ENCODE assay signal across 18 cellular contexts in the genomic region with DNA sequence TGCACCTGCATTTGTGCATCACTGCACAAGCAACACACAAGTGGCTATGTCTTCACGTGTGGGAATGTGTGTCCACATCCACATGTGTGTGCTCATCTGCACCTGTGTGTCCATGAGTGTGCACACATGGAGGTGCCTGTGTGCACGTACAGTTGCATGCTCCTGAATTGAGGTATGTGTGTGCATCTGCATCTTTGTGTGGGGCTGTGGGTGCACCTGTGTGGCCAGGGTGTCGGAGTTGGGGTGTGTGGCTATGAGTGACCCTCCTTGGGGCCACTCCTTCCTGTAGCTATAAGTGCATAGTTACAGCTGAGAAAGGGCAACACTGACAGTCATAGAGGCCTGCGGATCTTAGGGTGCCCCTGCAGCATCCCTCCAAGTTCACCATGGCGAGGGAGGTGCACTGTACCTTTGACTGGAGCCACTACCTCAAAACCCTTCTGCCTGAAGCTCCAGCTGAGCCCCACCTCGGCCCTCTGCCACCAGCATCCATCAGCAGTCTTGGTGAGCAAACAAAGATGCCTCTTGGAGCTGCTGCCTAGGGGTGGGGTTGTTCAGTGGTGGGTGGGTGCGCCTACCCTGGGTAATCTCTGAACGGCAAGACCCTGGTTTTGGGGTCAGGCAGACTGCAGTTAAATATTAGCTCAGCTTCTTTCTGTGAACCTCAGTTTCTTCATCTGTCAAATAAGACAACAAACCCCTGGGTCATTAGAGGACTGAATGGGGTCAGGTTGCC. TPM values are rescaled to one million over a fixed set of nuclear protein-coding genes. Genes with fewer than 3 reads are reported as not detected.
DNase-seq lines count a peak whose midpoint lies in the region; ATAC-seq and TF ChIP-seq lines count a peak whose summit lies in the region.
"Had no signal": no experiment of that assay in that cellular context is flagged by ENCODE, and none has a peak within 500 bp of the region (broad histone marks: within the 10 kb centered on the region; RNA-seq: fewer than 3 reads in every experiment).

No MANE protein-coding gene starts in this region.

- H2BK15ac ChIP-seq in IMR-90 (ENCODE audit: low read depth, low read length), result no peak overlapping the region

- H3K9me1 ChIP-seq in IMR-90 (ENCODE audit: insufficient read depth, low read length), result no peaks in the 10 kb centered on the region; the same call in 1 of the 2 replicates

- TF ChIP-seq CTCF in IMR-90 (conservative IDR thresholded peaks at IDR 0.05; ENCODE audit: low read depth, low read length) (no peak), prostate gland (IDR thresholded peaks at IDR 0.05) (no peak)

- peak overlapping the region; percentile 37 for H2AK9ac ChIP-seq in IMR-90 (replicated peaks; ENCODE audit: low read depth, low read length, poor library complexity)

- no peak overlapping the region for H4K8ac ChIP-seq in IMR-90 (ENCODE audit: low read depth in 2 of 2, low read length in 2 of 2)

- POLR2A ChIA-PET in IMR-90 (lab: Charles Lee; ENCODE audit: unreplicated experiment), result no interaction called here

- no peak overlapping the region for H4K91ac ChIP-seq in IMR-90 (ENCODE audit: insufficient read depth, low read depth, low read length)

- H2BK5ac ChIP-seq in IMR-90 (ENCODE audit: low read depth, low read length, poor library complexity, severe bottlenecking), result no peak overlapping the region

- H2AK5ac ChIP-seq in IMR-90 (ENCODE audit: low read depth, low read length), result no peak overlapping the region

- H3K9me3 ChIP-seq in IMR-90 (ENCODE audit: control insufficient read depth, insufficient read depth, low read length) (no peaks in the 10 kb centered on the region), prostate gland (no peaks in the 10 kb centered on the region)

- H3K14ac ChIP-seq in IMR-90 (replicated peaks; ENCODE audit: low read depth, low read length), result no peak overlapping the region

- H3K36me3 ChIP-seq in IMR-90 (ENCODE audit: control insufficient read depth, insufficient read depth, low read length) (no peaks in the 10 kb centered on the region), prostate gland (no peaks in the 10 kb centered on the region)

- H3K27ac ChIP-seq in IMR-90 (ENCODE audit: insufficient read depth, low read length), result no peak overlapping the region
- no peak overlapping the region for H3K27ac ChIP-seq in prostate gland

- CTCF ChIA-PET in IMR-90 (lab: Yijun Ruan, JAX), result no interaction called here

- H3K18ac ChIP-seq in IMR-90 (ENCODE audit: low read depth, low read length), result no peak overlapping the region

- dilution Hi-C loops in IMR-90 (cut with HindIII; ENCODE audit: low sequenced_read_pairs, unreplicated experiment), result no loop called here

- 100% methylated on average over 1 of the region's 8 CpGs; no CpG with 5 or more reads in 1 of the 2 experiments for WGBS in IMR-90 (ENCODE audit: extremely low coverage in 2 of 2, insufficient read length in 1 of 2), 2 experiments
- WGBS in prostate gland, result 82% methylated on average over 8 of the region's 8 CpGs

- in situ Hi-C loops in IMR-90 (cut with MboI; ENCODE audit: low sequenced_read_pairs), result no loop called here

- no peak for TF ChIP-seq POLR2A in IMR-90 (IDR thresholded peaks at IDR 0.05; ENCODE audit: low read depth, low read length)
- no peak for TF ChIP-seq POLR2A in prostate gland (IDR thresholded peaks at IDR 0.05)

- H3K4me3 ChIP-seq in IMR-90 (ENCODE audit: insufficient read depth, low read depth, low read length) (no peak overlapping the region), prostate gland (no peak overlapping the region)

- no peaks in the 10 kb centered on the region for H3K79me1 ChIP-seq in IMR-90 (ENCODE audit: low read depth in 1 of 2, low read length in 2 of 2)

- H3K23ac ChIP-seq in IMR-90 (ENCODE audit: low read depth, low read length), result no peak overlapping the region; the same call in 1 of the 2 replicates

- no TSS peak for BruUV-seq in IMR-90 (replicated peaks; lab: Mats Ljungman, UMichigan)

- H2BK20ac ChIP-seq in IMR-90 (ENCODE audit: low read depth, low read length), result no peak overlapping the region

- H3K4ac ChIP-seq in IMR-90 (ENCODE audit: low read depth, low read length), result no peak overlapping the region

- H3K4me2 ChIP-seq in IMR-90 (ENCODE audit: low read depth, low read length), result no peak overlapping the region

- H3K27me3 ChIP-seq in IMR-90 (ENCODE audit: control insufficient read depth, insufficient read depth, low read length) (peaks cover 65% of the 10 kb centered on the region), prostate gland (replicated peaks; ENCODE audit: insufficient read depth) (no peaks in the 10 kb centered on the region)

- H2BK120ac ChIP-seq in IMR-90 (ENCODE audit: low read depth, low read length), result no peak overlapping the region

- H3K56ac ChIP-seq in IMR-90 (ENCODE audit: extremely low read depth, insufficient read depth, low read length), result no peak overlapping the region

- peak overlapping the region; percentile 23 for H2AFZ ChIP-seq in IMR-90 (replicated peaks; ENCODE audit: low read length, poor library complexity)

- DNase-seq in D341Med (ENCODE audit: low spot score) (peak; percentile 13), IMR-90 (no peak), left lobe of liver (ENCODE audit: low spot score) (peak; percentile 35), sciatic nerve (ENCODE audit: low spot score) (peak; percentile 30), prostate gland (ENCODE audit: low spot score) (no peak), NCI-H446 treated with DMSO at 0.1 percent for 48 hours (lab: John Stamatoyannopoulos, UW) (no peak)
- DNase-seq: ACHN; Calu3; CD4-positive, CD25-positive, alpha-beta regulatory T cell; DMS79; GOT3; KG1; NCI-H1092; NCI-H345; NCI-H69; NK-92 treated with Interleukin-12 subunit alpha and Interleukin-12 subunit beta, amount 100 ng/mL, for 24 hours had no signal

- H3K9ac ChIP-seq in IMR-90 (ENCODE audit: low read depth, low read length), result no peak overlapping the region

- no peak for TF ChIP-seq RAD21 in IMR-90 (IDR thresholded peaks at IDR 0.05; ENCODE audit: low read length)

- no peaks in the 10 kb centered on the region; the same call in 1 of the 2 replicates for H4K20me1 ChIP-seq in IMR-90 (ENCODE audit: insufficient read depth, low read length)

- no peak overlapping the region for H4K5ac ChIP-seq in IMR-90 (ENCODE audit: low read depth, low read length)

- no peak for ATAC-seq in IMR-90 (ENCODE audit: low read depth)
- no peak for ATAC-seq in left lobe of liver
- ATAC-seq in sciatic nerve, result no peak
- ATAC-seq in HG03432 (IDR thresholded peaks at IDR 0.05; ENCODE audit: unreplicated experiment), result no peak

- H3K4me1 ChIP-seq in IMR-90 (ENCODE audit: control insufficient read depth, insufficient read depth, low read length) (no peaks in the 10 kb centered on the region), prostate gland (replicated peaks) (no peaks in the 10 kb centered on the region)

- intact Hi-C loops in IMR-90 (cut with micrococcal nuclease) (no loop called here), sciatic nerve (cut with DNase I) (no loop called here), prostate gland (cut with DNase I) (no loop called here)

TF ChIP-seq in IMR-90, 13 proteins besides CTCF, POLR2A, EP300 and RAD21:
- TF ChIP-seq CHD1 (IDR thresholded peaks at IDR 0.05; ENCODE audit: low read depth, low read length) (no peak), MXI1 (IDR thresholded peaks at IDR 0.05; ENCODE audit: borderline replicate concordance, low read depth, low read length) (no peak), SMC3 (IDR thresholded peaks at IDR 0.05; ENCODE audit: low read depth, low read length) (no peak), RFX5 (IDR thresholded peaks at IDR 0.05; ENCODE audit: low read depth, low read length) (no peak), BHLHE40 (IDR thresholded peaks at IDR 0.05; ENCODE audit: low read depth, low read length) (no peak)
- TF ChIP-seq, protein P1, sequence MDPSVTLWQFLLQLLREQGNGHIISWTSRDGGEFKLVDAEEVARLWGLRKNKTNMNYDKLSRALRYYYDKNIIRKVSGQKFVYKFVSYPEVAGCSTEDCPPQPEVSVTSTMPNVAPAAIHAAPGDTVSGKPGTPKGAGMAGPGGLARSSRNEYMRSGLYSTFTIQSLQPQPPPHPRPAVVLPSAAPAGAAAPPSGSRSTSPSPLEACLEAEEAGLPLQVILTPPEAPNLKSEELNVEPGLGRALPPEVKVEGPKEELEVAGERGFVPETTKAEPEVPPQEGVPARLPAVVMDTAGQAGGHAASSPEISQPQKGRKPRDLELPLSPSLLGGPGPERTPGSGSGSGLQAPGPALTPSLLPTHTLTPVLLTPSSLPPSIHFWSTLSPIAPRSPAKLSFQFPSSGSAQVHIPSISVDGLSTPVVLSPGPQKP (IDR thresholded peaks at IDR 0.05; ENCODE audit: borderline replicate concordance, low read depth, low read length), result no peak

RNA-seq across cellular contexts. Expression of gene HHATL, which starts 5.2 kb away (rescaled TPM):
- not detected in 2 replicates for total RNA-seq in IMR-90 (2012; rRNA removed)
- not detected in 2 replicates for polyA plus RNA-seq in IMR-90 (2012; rRNA removed)
- not detected in 2 replicates for polyA plus RNA-seq in IMR-90 (2012; cell fraction: cytosol; rRNA removed)
- not detected in 2 replicates for polyA plus RNA-seq in IMR-90 (2012; cell fraction: nucleus; rRNA removed; ENCODE audit: low replicate concordance)
- 0.40 TPM for total RNA-seq in left lobe of liver
- total RNA-seq in sciatic nerve, result not detected
- 1 to 10 TPM; 1.9 to 5.5 TPM for total RNA-seq in prostate gland
- total RNA-seq: Calu3; CD4-positive, CD25-positive, alpha-beta regulatory T cell; MCF 10A had no signal
- polyA plus RNA-seq: CD4-positive, CD25-positive, alpha-beta regulatory T cell had no signal

RNA-seq across cellular contexts. Expression of gene KLHL40, which starts 22.5 kb away (rescaled TPM):
- not detected in 2 replicates for total RNA-seq in IMR-90 (2012; rRNA removed)
- not detected in 2 replicates for polyA plus RNA-seq in IMR-90 (2012; rRNA removed)
- not detected in 2 replicates for polyA plus RNA-seq in IMR-90 (2012; cell fraction: cytosol; rRNA removed)
- polyA plus RNA-seq in IMR-90 (2012; cell fraction: nucleus; rRNA removed; ENCODE audit: low replicate concordance), result not detected in 2 replicates
- not detected for total RNA-seq in left lobe of liver
- total RNA-seq in sciatic nerve, result 0.13 TPM
- total RNA-seq in prostate gland, result 1 to 10 TPM; 1.2 to 2.9 TPM
- total RNA-seq: Calu3; CD4-positive, CD25-positive, alpha-beta regulatory T cell; MCF 10A had no signal
- polyA plus RNA-seq: CD4-positive, CD25-positive, alpha-beta regulatory T cell had no signal

RNA-seq across cellular contexts. Expression of gene ZBTB47, which starts 54.3 kb away (rescaled TPM):
- total RNA-seq in IMR-90 (2012; rRNA removed), result 9.7 and 10.9 TPM in 2 replicates
- polyA plus RNA-seq in IMR-90 (2012; rRNA removed), result 16.8 and 17.3 TPM in 2 replicates
- 7.1 and 19.6 TPM in 2 replicates for polyA plus RNA-seq in IMR-90 (2012; cell fraction: cytosol; rRNA removed)
- 23.6 and 53.1 TPM in 2 replicates for polyA plus RNA-seq in IMR-90 (2012; cell fraction: nucleus; rRNA removed; ENCODE audit: low replicate concordance)
- 5.0 TPM for total RNA-seq in left lobe of liver
- 48.9 TPM for total RNA-seq in sciatic nerve
- total RNA-seq in prostate gland, result 10 to 100 TPM; 22.1 to 38.0 TPM
- polyA plus RNA-seq: CD4-positive, CD25-positive, alpha-beta regulatory T cell had no signal

Comparison
In these comparisons a context has a peak if more than half of its experiments do, and no peak if none do; other contexts are left out.
1. DNase-seq: peak in D341Med (single experiment), left lobe of liver (single experiment) and sciatic nerve (single experiment); none in IMR-90 (single experiment), prostate gland (single experiment) and NCI-H446 treated with DMSO at 0.1 percent for 48 hours (single experiment).